ENCODE assay signal across 35 cellular contexts in the genomic region with DNA sequence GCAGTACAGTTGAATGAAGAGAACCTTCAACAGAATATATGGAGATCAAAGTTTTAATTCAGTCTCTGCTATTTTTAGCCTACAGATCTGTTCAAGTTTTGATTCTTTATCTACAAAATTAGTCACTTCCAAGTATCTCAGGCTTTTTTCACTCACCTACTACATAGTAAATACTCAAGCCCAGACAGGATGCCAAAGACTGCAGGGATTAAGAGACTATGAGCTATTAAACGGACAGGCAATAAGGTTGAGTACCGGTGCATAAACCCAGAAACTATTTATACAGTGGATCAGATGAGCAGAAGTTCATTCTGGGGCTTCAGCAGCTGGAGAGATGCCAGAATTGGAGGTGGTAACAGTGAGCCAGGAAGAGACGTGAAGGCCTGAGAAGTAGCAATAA. TPM values are rescaled to one million over a fixed set of nuclear protein-coding genes. Genes with fewer than 3 reads are reported as not detected.
"Had no signal": no experiment of that assay in that cellular context is flagged by ENCODE, and none has a peak within 500 bp of the region (broad histone marks: within the 10 kb centered on the region; RNA-seq: fewer than 3 reads in every experiment).

No MANE protein-coding gene starts in this region.

- H3K36me3 ChIP-seq: left ventricle myocardium inferior, neutrophil, right atrium auricular region, right lobe of liver, tibial nerve, uterus had no signal

- FAIRE-seq: islet of Langerhans, kidney had no signal

- H2AFZ ChIP-seq: parathyroid adenoma had no signal

- H3K9me3 Mint-ChIP-seq: neural crest cell; stimulated activated memory B cell treated with anti-CD40 and anti-IgM and Interleukin-4, amounts not matched to agents 10 μg/mL and 1 μg/mL and 100 μg/mL, for 72 hours had no signal

- H3K4me3 Mint-ChIP-seq: immature natural killer cell; naive thymus-derived CD8-positive, alpha-beta T cell; nephron; neural crest cell; stimulated activated memory B cell treated with anti-CD40 and anti-IgM and Interleukin-4, amounts not matched to agents 10 μg/mL and 1 μg/mL and 100 μg/mL, for 72 hours; stimulated activated naive CD8-positive, alpha-beta T cell treated with anti-CD3 and anti-CD28 coated beads, Interleukin-15, amount 100 ng/mL, for 72 hours; type B pancreatic cell had no signal

- H3K9ac ChIP-seq: parathyroid adenoma had no signal

- H3K27ac ChIP-seq: left ventricle myocardium inferior, neutrophil, parathyroid adenoma, right atrium auricular region, right lobe of liver, tibial nerve, uterus had no signal

- H3K27me3 Mint-ChIP-seq: progenitor cell of endocrine pancreas; stimulated activated naive CD8-positive, alpha-beta T cell treated with anti-CD3 and anti-CD28 coated beads, Interleukin-15, amount 100 ng/mL, for 72 hours; type B pancreatic cell had no signal

- H3K27me3 ChIP-seq: right atrium auricular region, right lobe of liver, tibial nerve, uterus had no signal

- H3K27ac Mint-ChIP-seq: immature natural killer cell; naive thymus-derived CD8-positive, alpha-beta T cell; nephron; progenitor cell of endocrine pancreas; stimulated activated memory B cell treated with anti-CD40 and anti-IgM and Interleukin-4, amounts not matched to agents 10 μg/mL and 1 μg/mL and 100 μg/mL, for 72 hours; stimulated activated naive CD8-positive, alpha-beta T cell treated with anti-CD3 and anti-CD28 coated beads, Interleukin-15, amount 100 ng/mL, for 72 hours; type B pancreatic cell had no signal

- ATAC-seq: mucosa of descending colon; naive thymus-derived CD8-positive, alpha-beta T cell; right lobe of liver; stimulated activated memory B cell treated with anti-CD40 and anti-IgM and Interleukin-4, amounts not matched to agents 10 μg/mL and 1 μg/mL and 100 μg/mL, for 72 hours; stimulated activated naive CD8-positive, alpha-beta T cell treated with anti-CD3 and anti-CD28 coated beads, Interleukin-15, amount 100 ng/mL, for 72 hours had no signal

- DNase-seq: hypothalamus; immature natural killer cell; kidney; left ventricle myocardium inferior; midbrain; mucosa of descending colon; naive thymus-derived CD8-positive, alpha-beta T cell; occipital lobe; right lobe of liver; stimulated activated CD4-positive, alpha-beta T cell treated with anti-CD3 and anti-CD28 coated beads, Interleukin-1b, Interleukin-23, amount 100 ng/mL, for 48 hours; stimulated activated CD4-positive, alpha-beta T cell treated with anti-CD3 and anti-CD28 coated beads, Interleukin-2, amount 100 ng/mL, for 48 hours; stimulated activated CD4-positive, alpha-beta T cell treated with anti-CD3 and anti-CD28 coated beads, Interleukin-4, amount 100 ng/mL, for 4 hours; stimulated activated CD8-positive, alpha-beta memory T cell treated with anti-CD3 and anti-CD28 coated beads, Interleukin-4, amount 100 ng/mL, for 48 hours; stimulated activated naive CD4-positive, alpha-beta T cell treated with Interleukin-2 at 50 U/mL for 16 hours; stimulated activated naive CD8-positive, alpha-beta T cell treated with anti-CD3 and anti-CD28 coated beads, Interleukin-15, amount 100 ng/mL, for 72 hours; substantia nigra; uterus had no signal

- H3K79me2 ChIP-seq: parathyroid adenoma had no signal

- H3K4me1 Mint-ChIP-seq: immature natural killer cell; nephron; neural crest cell; stimulated activated naive CD8-positive, alpha-beta T cell treated with anti-CD3 and anti-CD28 coated beads, Interleukin-15, amount 100 ng/mL, for 72 hours had no signal

- H3K4me2 ChIP-seq: smooth muscle cell had no signal

- H3K4me1 ChIP-seq: left ventricle myocardium inferior, parathyroid adenoma, right atrium auricular region, right lobe of liver, tibial nerve, uterus had no signal

- H3K4me3 ChIP-seq: left ventricle myocardium inferior, lung, mucosa of descending colon, right atrium auricular region, right lobe of liver, smooth muscle cell, tibial nerve, uterus had no signal

RNA-seq across cellular contexts. Expression of a gene that starts 18.7 kb away (rescaled TPM):
- total RNA-seq: kidney, left ventricle myocardium inferior, lower leg skin, lung, mesenteric fat pad, neural crest cell, occipital lobe, osteocyte, progenitor cell of endocrine pancreas, pulmonary artery endothelial cell, renal cortical epithelial cell, right atrium auricular region, right lobe of liver, smooth muscle cell, ureter had no signal
- polyA plus RNA-seq: immature natural killer cell, lung, smooth muscle cell had no signal
